9 cellular contexts compared by ENCODE assay signal in genomic region chr7:85186083-85186520, GRCh38. TPM values are rescaled to one million over a fixed set of nuclear protein-coding genes. Genes with fewer than 3 reads are reported as not detected.
DNase-seq lines count a peak whose midpoint lies in the region; ATAC-seq, FAIRE-seq and TF ChIP-seq lines count a peak whose summit lies in the region.
"Had no signal": no experiment of that assay in that cellular context is flagged by ENCODE, and none has a peak within 500 bp of the region (broad histone marks: within the 10 kb centered on the region; RNA-seq: fewer than 3 reads in every experiment).

No MANE protein-coding gene starts in this region.

- peak; percentile 55 for DNase-seq in GM03348 (ENCODE audit: low spot score)
- peak; percentile 54 for DNase-seq in H7
- no peak for DNase-seq in MM.1S
- DNase-seq in dedifferentiated amniotic fluid mesenchymal stem cell (ENCODE audit: extremely low spot score): peak; percentile 47
- DNase-seq in lower lobe of right lung: no peak
- DNase-seq in upper lobe of left lung: peak in 1 of 2 donors; percentile 78
- no peak for DNase-seq in GM12891 (ENCODE audit: insufficient read length, low spot score)
- no peak for DNase-seq in activated CD4-positive, alpha-beta memory T cell treated with anti-CD3 and anti-CD28 coated beads, Interleukin-2, amount 10 ng/mL, durations not matched to agents 7 days and 5 days

- 1 to 3% methylated on average over 10 to 27 of the region's 28 CpGs for WGBS in upper lobe of left lung, 2 donors

- TF ChIP-seq CTCF in MM.1S (IDR thresholded peaks at IDR 0.05; ENCODE audit: low read length) (no peak), lower lobe of right lung (IDR thresholded peaks at IDR 0.05) (no peak), upper lobe of left lung (IDR thresholded peaks at IDR 0.05) (no peak)

- no peaks in the 10 kb centered on the region for H3K79me2 ChIP-seq in MM.1S (ENCODE audit: low read length)

- H3K9me3 ChIP-seq in MM.1S (replicated peaks; ENCODE audit: insufficient read depth, low read length) (no peaks in the 10 kb centered on the region), lower lobe of right lung (no peaks in the 10 kb centered on the region), upper lobe of left lung (no peaks in the 10 kb centered on the region)

- intact Hi-C loops in lower lobe of right lung (cut with DNase I): no loop called here

- H3K4me1 ChIP-seq in MM.1S (ENCODE audit: low read length) (no peaks in the 10 kb centered on the region), lower lobe of right lung (no peaks in the 10 kb centered on the region), upper lobe of left lung (peaks cover 0 to 22% (median 21%) of the 10 kb centered on the region in 4 donors)

- POLR2A ChIA-PET in activated CD4-positive, alpha-beta memory T cell treated with anti-CD3 and anti-CD28 coated beads, Interleukin-2, amount 10 ng/mL, durations not matched to agents 7 days and 5 days (lab: Charles Lee): no interaction called here

- peak overlapping the region; percentile 74 for H3K4me3 ChIP-seq in H7 (ENCODE audit: insufficient read depth, low read depth, low read length)
- H3K4me3 ChIP-seq in MM.1S (ENCODE audit: low read length): peak overlapping the region; percentile 73
- peak overlapping the region; percentile 56 for H3K4me3 ChIP-seq in lower lobe of right lung
- H3K4me3 ChIP-seq in upper lobe of left lung: peak overlapping the region; percentile 15 to 50 (median 40)

- TF ChIP-seq EP300 in upper lobe of left lung (IDR thresholded peaks at IDR 0.05): no peak

- no peaks in the 10 kb centered on the region for H3K36me3 Mint-ChIP-seq in activated CD4-positive, alpha-beta memory T cell treated with anti-CD3 and anti-CD28 coated beads, Interleukin-2, amount 10 ng/mL, durations not matched to agents 7 days and 5 days (ENCODE audit: low read depth)

- no peaks in the 10 kb centered on the region for H4K20me1 ChIP-seq in MM.1S (ENCODE audit: insufficient read depth, low read length)

- H3K27me3 Mint-ChIP-seq in activated CD4-positive, alpha-beta memory T cell treated with anti-CD3 and anti-CD28 coated beads, Interleukin-2, amount 10 ng/mL, durations not matched to agents 7 days and 5 days: peaks cover 24% of the 10 kb centered on the region

- peak overlapping the region; percentile 73 for H2AFZ ChIP-seq in MM.1S (ENCODE audit: low read length)

- no peak overlapping the region for H3K27ac Mint-ChIP-seq in activated CD4-positive, alpha-beta memory T cell treated with anti-CD3 and anti-CD28 coated beads, Interleukin-2, amount 10 ng/mL, durations not matched to agents 7 days and 5 days

- H3K27ac ChIP-seq in MM.1S (ENCODE audit: low read length): no peak overlapping the region
- peak overlapping the region; percentile 62 for H3K27ac ChIP-seq in lower lobe of right lung
- peak overlapping the region in 3 of 4 donors; percentile 32 to 71 (median 69) for H3K27ac ChIP-seq in upper lobe of left lung

- H3K9me3 Mint-ChIP-seq in activated CD4-positive, alpha-beta memory T cell treated with anti-CD3 and anti-CD28 coated beads, Interleukin-2, amount 10 ng/mL, durations not matched to agents 7 days and 5 days: no peaks in the 10 kb centered on the region

- H3K4me3 Mint-ChIP-seq in activated CD4-positive, alpha-beta memory T cell treated with anti-CD3 and anti-CD28 coated beads, Interleukin-2, amount 10 ng/mL, durations not matched to agents 7 days and 5 days: no peak overlapping the region

- peak overlapping the region; percentile 99 for H3K4me2 ChIP-seq in MM.1S (ENCODE audit: low read depth, low read length)

- H3F3A ChIP-seq in MM.1S (ENCODE audit: insufficient read depth, low read length): peaks cover 4% of the 10 kb centered on the region; the same call in 1 of the 2 replicates

- TF ChIP-seq POLR2A in upper lobe of left lung (IDR thresholded peaks at IDR 0.05): no peak
- no peak for TF ChIP-seq POLR2A in GM12891 (IDR thresholded peaks at IDR 0.05; ENCODE audit: low read depth, low read length)

- ATAC-seq in lower lobe of right lung (peak; percentile 62 to 65), upper lobe of left lung (ENCODE audit: low FRiP score in 2 of 2) (peak; percentile 64 to 73)

- no peak for FAIRE-seq in GM12891 (lab: Jason Lieb, UNC)

- no peaks in the 10 kb centered on the region for H3K36me3 ChIP-seq in H7 (replicated peaks; ENCODE audit: control insufficient read depth, insufficient read depth, low read length)
- H3K36me3 ChIP-seq in MM.1S (replicated peaks; ENCODE audit: insufficient read depth, low read length): no peaks in the 10 kb centered on the region
- H3K36me3 ChIP-seq in lower lobe of right lung: no peaks in the 10 kb centered on the region
- no peaks in the 10 kb centered on the region for H3K36me3 ChIP-seq in upper lobe of left lung

- H3K4me1 Mint-ChIP-seq in activated CD4-positive, alpha-beta memory T cell treated with anti-CD3 and anti-CD28 coated beads, Interleukin-2, amount 10 ng/mL, durations not matched to agents 7 days and 5 days: peaks cover 3% of the 10 kb centered on the region

- H3K27me3 ChIP-seq in H7 (ENCODE audit: control insufficient read depth, insufficient read depth, low read length): peaks cover 36% of the 10 kb centered on the region
- 0 out of 2 replicates have a peak, but pooled peaks cover 6% of the 10 kb centered on the region for H3K27me3 ChIP-seq in MM.1S (replicated peaks; ENCODE audit: insufficient read depth, low read length)
- peaks cover 15% of the 10 kb centered on the region for H3K27me3 ChIP-seq in lower lobe of right lung (ENCODE audit: low read depth)
- H3K27me3 ChIP-seq in upper lobe of left lung: no peaks in the 10 kb centered on the region

- no peaks in the 10 kb centered on the region for H3K9me2 ChIP-seq in MM.1S (replicated peaks; ENCODE audit: insufficient read depth, low read length)

- no peak overlapping the region; the same call in 1 of the 2 replicates for H3K9ac ChIP-seq in MM.1S (ENCODE audit: low read length)

- CTCF ChIA-PET in activated CD4-positive, alpha-beta memory T cell treated with anti-CD3 and anti-CD28 coated beads, Interleukin-2, amount 10 ng/mL, durations not matched to agents 7 days and 5 days (lab: Charles Lee): no interaction called here

TF ChIP-seq in GM12891, 5 proteins besides CTCF, POLR2A, EP300 and RAD21:
- TF ChIP-seq SPI1 (IDR thresholded peaks at IDR 0.05; ENCODE audit: low read depth, low read length) (no peak), POU2F2 (IDR thresholded peaks at IDR 0.05; ENCODE audit: low read depth, low read length) (no peak), POLR2AphosphoS5 (IDR thresholded peaks at IDR 0.05; ENCODE audit: low read depth, low read length) (no peak), TAF1 (IDR thresholded peaks at IDR 0.05; ENCODE audit: low read depth, low read length) (no peak)

RNA-seq across cellular contexts. Expression of gene SEMA3D, which starts 0.8 kb away (rescaled TPM):
- 0.90 and 1.6 TPM in 2 replicates for total RNA-seq in H7 (2014; rRNA removed; shearing (Covaris generic))
- 8.0 TPM for total RNA-seq in lower lobe of right lung
- total RNA-seq in upper lobe of left lung: 1 to 10 TPM; 1.7 to 8.1 (median 3.5) TPM
- polyA plus RNA-seq in GM12891 (2012; ENCODE audit: low read depth, missing spikeins): not detected
- total RNA-seq in activated CD4-positive, alpha-beta memory T cell treated with anti-CD3 and anti-CD28 coated beads, Interleukin-2, amount 10 ng/mL, durations not matched to agents 7 days and 5 days: not detected
- total RNA-seq: T-helper 2 cell treated with Interferon-gamma antibody and Interleukin-4, amounts not matched to agents 100 ng/mL and 5 ng/mL, for 36 hours had no signal

Comparison
In these comparisons a context has a peak if more than half of its experiments do, and no peak if none do; other contexts are left out.
1. DNase-seq: peak in GM03348 (single experiment), H7 (single experiment) and dedifferentiated amniotic fluid mesenchymal stem cell (single experiment); none in MM.1S (single experiment), lower lobe of right lung (single experiment), GM12891 (single experiment) and activated CD4-positive, alpha-beta memory T cell treated with anti-CD3 and anti-CD28 coated beads, Interleukin-2, amount 10 ng/mL, durations not matched to agents 7 days and 5 days (single experiment).
2. Peak in every context shown above with its lines, with median percentiles within 50 percentile points of each other: H3K4me3 ChIP-seq.